In the genomic region with DNA sequence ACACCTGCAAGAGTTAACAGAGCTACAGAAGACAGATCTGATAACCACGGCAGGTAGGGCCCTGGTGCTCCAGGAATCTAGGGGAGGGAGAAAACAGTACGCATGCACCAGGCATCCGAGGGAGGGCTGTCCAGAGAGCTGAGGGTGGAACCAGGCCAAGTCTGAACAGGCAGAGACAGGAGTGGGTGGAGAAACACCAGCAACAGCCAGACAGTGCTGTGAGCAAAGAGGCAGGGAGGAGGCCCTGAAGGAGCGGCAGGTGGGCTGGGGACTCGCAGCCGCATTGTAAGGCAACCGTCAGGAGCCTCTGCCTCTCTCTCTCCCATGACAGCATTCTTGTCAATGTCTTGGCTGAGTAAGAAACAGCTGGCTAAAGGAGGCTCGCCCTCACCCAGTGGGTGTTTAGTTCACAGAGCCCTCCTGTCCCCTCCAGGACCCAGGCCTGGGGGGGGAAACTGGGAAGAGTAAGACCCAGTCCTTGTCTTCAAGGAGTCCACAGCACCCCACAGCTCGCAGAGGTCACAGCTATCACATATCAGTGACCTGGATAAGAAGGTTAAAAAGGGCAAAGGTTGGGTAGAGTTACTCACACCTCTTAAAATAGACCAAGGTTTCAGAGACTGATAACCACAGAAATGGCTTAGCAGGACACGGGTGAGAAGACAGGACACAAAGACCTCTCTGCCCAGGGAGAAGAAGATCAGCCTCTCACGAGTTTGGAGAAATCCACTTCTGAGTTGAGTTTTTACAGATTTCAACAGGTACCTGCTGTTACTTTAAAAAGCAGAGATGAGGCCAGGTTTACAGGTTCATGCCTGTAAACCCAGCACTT, we compare ENCODE assay signal across 1 cellular context.
TF ChIP-seq lines count a peak whose summit lies in the region.

No MANE protein-coding gene starts in this region.

TF ChIP-seq in GM12878, 131 proteins besides CTCF, POLR2A, EP300 and RAD21 (continued from another document and continues in another):
- peak; percentile 71; the same call in 1 of the 2 replicates for TF ChIP-seq ZBED1 (IDR thresholded peaks at IDR 0.05; ENCODE audit: borderline replicate concordance)
- TF ChIP-seq STAT1 (conservative IDR thresholded peaks at IDR 0.05): peak; percentile 71; the same call in 1 of the 2 replicates
- TF ChIP-seq, protein P1, sequence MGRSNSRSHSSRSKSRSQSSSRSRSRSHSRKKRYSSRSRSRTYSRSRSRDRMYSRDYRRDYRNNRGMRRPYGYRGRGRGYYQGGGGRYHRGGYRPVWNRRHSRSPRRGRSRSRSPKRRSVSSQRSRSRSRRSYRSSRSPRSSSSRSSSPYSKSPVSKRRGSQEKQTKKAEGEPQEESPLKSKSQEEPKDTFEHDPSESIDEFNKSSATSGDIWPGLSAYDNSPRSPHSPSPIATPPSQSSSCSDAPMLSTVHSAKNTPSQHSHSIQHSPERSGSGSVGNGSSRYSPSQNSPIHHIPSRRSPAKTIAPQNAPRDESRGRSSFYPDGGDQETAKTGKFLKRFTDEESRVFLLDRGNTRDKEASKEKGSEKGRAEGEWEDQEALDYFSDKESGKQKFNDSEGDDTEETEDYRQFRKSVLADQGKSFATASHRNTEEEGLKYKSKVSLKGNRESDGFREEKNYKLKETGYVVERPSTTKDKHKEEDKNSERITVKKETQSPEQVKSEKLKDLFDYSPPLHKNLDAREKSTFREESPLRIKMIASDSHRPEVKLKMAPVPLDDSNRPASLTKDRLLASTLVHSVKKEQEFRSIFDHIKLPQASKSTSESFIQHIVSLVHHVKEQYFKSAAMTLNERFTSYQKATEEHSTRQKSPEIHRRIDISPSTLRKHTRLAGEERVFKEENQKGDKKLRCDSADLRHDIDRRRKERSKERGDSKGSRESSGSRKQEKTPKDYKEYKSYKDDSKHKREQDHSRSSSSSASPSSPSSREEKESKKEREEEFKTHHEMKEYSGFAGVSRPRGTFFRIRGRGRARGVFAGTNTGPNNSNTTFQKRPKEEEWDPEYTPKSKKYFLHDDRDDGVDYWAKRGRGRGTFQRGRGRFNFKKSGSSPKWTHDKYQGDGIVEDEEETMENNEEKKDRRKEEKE (IDR thresholded peaks at IDR 0.05): no peak
- TF ChIP-seq SMC3 (IDR thresholded peaks at IDR 0.05; ENCODE audit: borderline replicate concordance, low read length): no peak
- peak; percentile 74; the same call in 1 of the 2 replicates for TF ChIP-seq RBBP5 (conservative IDR thresholded peaks at IDR 0.05)
- TF ChIP-seq, protein P2, sequence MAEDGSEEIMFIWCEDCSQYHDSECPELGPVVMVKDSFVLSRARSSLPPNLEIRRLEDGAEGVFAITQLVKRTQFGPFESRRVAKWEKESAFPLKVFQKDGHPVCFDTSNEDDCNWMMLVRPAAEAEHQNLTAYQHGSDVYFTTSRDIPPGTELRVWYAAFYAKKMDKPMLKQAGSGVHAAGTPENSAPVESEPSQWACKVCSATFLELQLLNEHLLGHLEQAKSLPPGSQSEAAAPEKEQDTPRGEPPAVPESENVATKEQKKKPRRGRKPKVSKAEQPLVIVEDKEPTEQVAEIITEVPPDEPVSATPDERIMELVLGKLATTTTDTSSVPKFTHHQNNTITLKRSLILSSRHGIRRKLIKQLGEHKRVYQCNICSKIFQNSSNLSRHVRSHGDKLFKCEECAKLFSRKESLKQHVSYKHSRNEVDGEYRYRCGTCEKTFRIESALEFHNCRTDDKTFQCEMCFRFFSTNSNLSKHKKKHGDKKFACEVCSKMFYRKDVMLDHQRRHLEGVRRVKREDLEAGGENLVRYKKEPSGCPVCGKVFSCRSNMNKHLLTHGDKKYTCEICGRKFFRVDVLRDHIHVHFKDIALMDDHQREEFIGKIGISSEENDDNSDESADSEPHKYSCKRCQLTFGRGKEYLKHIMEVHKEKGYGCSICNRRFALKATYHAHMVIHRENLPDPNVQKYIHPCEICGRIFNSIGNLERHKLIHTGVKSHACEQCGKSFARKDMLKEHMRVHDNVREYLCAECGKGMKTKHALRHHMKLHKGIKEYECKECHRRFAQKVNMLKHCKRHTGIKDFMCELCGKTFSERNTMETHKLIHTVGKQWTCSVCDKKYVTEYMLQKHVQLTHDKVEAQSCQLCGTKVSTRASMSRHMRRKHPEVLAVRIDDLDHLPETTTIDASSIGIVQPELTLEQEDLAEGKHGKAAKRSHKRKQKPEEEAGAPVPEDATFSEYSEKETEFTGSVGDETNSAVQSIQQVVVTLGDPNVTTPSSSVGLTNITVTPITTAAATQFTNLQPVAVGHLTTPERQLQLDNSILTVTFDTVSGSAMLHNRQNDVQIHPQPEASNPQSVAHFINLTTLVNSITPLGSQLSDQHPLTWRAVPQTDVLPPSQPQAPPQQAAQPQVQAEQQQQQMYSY (CRISPR knock-in tag; IDR thresholded peaks at IDR 0.05): no peak
- TF ChIP-seq TARDBP (IDR thresholded peaks at IDR 0.05; ENCODE audit: borderline replicate concordance): 0 out of 2 replicates have a peak, but pooled peaks have one; percentile 3
- peak; percentile 86 for TF ChIP-seq FOXM1 (IDR thresholded peaks at IDR 0.05; ENCODE audit: low read depth, low read length)
- peak; percentile 76 for TF ChIP-seq JUNB (IDR thresholded peaks at IDR 0.05)
- no peak for TF ChIP-seq TAF1 (IDR thresholded peaks at IDR 0.05; ENCODE audit: borderline replicate concordance, low read depth, low read length)
- peak; percentile 87; the same call in 1 of the 2 replicates for TF ChIP-seq TCF3 (IDR thresholded peaks at IDR 0.05; ENCODE audit: borderline replicate concordance, insufficient read depth, low read depth, low read length)
- peak in 1 of 2 experiments; percentile 64; a peak in 2 of 4 replicates for TF ChIP-seq ETV6 (conservative IDR thresholded peaks at IDR 0.05 in 1 of 2, IDR thresholded peaks at IDR 0.05 in 1 of 2; ENCODE audit: borderline replicate concordance in 1 of 2, low read depth in 1 of 2)
- 0 out of 2 replicates have a peak, but pooled peaks have one; percentile 46 for TF ChIP-seq ZNF217 (IDR thresholded peaks at IDR 0.05)
- peak; percentile 100 for TF ChIP-seq NR2F1 (conservative IDR thresholded peaks at IDR 0.05)
- TF ChIP-seq, protein P3, sequence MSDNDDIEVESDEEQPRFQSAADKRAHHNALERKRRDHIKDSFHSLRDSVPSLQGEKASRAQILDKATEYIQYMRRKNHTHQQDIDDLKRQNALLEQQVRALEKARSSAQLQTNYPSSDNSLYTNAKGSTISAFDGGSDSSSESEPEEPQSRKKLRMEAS (IDR thresholded peaks at IDR 0.05; ENCODE audit: low read depth, low read length): peak; percentile 31; the same call in 1 of the 2 replicates
- TF ChIP-seq HCFC1 (IDR thresholded peaks at IDR 0.05; ENCODE audit: low read length): no peak
- TF ChIP-seq BMI1 (IDR thresholded peaks at IDR 0.05; ENCODE audit: borderline replicate concordance): peak; percentile 49; the same call in 1 of the 2 replicates
- TF ChIP-seq EED (IDR thresholded peaks at IDR 0.05; ENCODE audit: low read depth): peak; percentile 57
- no peak for TF ChIP-seq RB1 (IDR thresholded peaks at IDR 0.05; ENCODE audit: borderline replicate concordance)
- TF ChIP-seq ASH2L (IDR thresholded peaks at IDR 0.05; ENCODE audit: borderline replicate concordance, low read depth): peak; percentile 61; the same call in 1 of the 2 replicates
- peak; percentile 50 for TF ChIP-seq CREM (IDR thresholded peaks at IDR 0.05; ENCODE audit: low read depth)
- peak; percentile 39 for TF ChIP-seq NRF1 (conservative IDR thresholded peaks at IDR 0.05; ENCODE audit: low read depth, low read length)
- TF ChIP-seq NR2C1 (IDR thresholded peaks at IDR 0.05): peak; percentile 90
- peak; percentile 77 for TF ChIP-seq ATF7 (IDR thresholded peaks at IDR 0.05; ENCODE audit: low read depth)
- peak in 1 of 2 experiments; percentile 44; a peak in 1 of 3 replicates for TF ChIP-seq EGR1 (IDR thresholded peaks at IDR 0.05; ENCODE audit: borderline replicate concordance in 1 of 2, low read depth in 2 of 2, low read length in 2 of 2)
- peak; percentile 94 for TF ChIP-seq MEF2B (IDR thresholded peaks at IDR 0.05; ENCODE audit: partially characterized antibody, poor library complexity, severe bottlenecking)
- TF ChIP-seq POLR2AphosphoS5 (IDR thresholded peaks at IDR 0.05; ENCODE audit: low read length): peak; percentile 49; the same call in 1 of the 2 replicates
- TF ChIP-seq, protein P4, sequence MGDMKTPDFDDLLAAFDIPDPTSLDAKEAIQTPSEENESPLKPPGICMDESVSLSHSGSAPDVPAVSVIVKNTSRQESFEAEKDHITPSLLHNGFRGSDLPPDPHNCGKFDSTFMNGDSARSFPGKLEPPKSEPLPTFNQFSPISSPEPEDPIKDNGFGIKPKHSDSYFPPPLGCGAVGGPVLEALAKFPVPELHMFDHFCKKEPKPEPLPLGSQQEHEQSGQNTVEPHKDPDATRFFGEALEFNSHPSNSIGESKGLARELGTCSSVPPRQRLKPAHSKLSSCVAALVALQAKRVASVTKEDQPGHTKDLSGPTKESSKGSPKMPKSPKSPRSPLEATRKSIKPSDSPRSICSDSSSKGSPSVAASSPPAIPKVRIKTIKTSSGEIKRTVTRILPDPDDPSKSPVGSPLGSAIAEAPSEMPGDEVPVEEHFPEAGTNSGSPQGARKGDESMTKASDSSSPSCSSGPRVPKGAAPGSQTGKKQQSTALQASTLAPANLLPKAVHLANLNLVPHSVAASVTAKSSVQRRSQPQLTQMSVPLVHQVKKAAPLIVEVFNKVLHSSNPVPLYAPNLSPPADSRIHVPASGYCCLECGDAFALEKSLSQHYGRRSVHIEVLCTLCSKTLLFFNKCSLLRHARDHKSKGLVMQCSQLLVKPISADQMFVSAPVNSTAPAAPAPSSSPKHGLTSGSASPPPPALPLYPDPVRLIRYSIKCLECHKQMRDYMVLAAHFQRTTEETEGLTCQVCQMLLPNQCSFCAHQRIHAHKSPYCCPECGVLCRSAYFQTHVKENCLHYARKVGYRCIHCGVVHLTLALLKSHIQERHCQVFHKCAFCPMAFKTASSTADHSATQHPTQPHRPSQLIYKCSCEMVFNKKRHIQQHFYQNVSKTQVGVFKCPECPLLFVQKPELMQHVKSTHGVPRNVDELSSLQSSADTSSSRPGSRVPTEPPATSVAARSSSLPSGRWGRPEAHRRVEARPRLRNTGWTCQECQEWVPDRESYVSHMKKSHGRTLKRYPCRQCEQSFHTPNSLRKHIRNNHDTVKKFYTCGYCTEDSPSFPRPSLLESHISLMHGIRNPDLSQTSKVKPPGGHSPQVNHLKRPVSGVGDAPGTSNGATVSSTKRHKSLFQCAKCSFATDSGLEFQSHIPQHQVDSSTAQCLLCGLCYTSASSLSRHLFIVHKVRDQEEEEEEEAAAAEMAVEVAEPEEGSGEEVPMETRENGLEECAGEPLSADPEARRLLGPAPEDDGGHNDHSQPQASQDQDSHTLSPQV (IDR thresholded peaks at IDR 0.05): no peak
- TF ChIP-seq, protein P5, sequence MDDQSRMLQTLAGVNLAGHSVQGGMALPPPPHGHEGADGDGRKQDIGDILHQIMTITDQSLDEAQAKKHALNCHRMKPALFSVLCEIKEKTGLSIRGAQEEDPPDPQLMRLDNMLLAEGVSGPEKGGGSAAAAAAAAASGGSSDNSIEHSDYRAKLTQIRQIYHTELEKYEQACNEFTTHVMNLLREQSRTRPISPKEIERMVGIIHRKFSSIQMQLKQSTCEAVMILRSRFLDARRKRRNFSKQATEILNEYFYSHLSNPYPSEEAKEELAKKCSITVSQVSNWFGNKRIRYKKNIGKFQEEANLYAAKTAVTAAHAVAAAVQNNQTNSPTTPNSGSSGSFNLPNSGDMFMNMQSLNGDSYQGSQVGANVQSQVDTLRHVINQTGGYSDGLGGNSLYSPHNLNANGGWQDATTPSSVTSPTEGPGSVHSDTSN (IDR thresholded peaks at IDR 0.05; ENCODE audit: insufficient replicate concordance, low read depth, low read length): peak; percentile 51
- peak; percentile 71; the same call in 1 of the 2 replicates for TF ChIP-seq TBL1XR1 (IDR thresholded peaks at IDR 0.05; ENCODE audit: low read depth, low read length)
- peak; percentile 80; the same call in 1 of the 2 replicates for TF ChIP-seq CBFB (IDR thresholded peaks at IDR 0.05; ENCODE audit: low read depth)
- TF ChIP-seq, protein P6, sequence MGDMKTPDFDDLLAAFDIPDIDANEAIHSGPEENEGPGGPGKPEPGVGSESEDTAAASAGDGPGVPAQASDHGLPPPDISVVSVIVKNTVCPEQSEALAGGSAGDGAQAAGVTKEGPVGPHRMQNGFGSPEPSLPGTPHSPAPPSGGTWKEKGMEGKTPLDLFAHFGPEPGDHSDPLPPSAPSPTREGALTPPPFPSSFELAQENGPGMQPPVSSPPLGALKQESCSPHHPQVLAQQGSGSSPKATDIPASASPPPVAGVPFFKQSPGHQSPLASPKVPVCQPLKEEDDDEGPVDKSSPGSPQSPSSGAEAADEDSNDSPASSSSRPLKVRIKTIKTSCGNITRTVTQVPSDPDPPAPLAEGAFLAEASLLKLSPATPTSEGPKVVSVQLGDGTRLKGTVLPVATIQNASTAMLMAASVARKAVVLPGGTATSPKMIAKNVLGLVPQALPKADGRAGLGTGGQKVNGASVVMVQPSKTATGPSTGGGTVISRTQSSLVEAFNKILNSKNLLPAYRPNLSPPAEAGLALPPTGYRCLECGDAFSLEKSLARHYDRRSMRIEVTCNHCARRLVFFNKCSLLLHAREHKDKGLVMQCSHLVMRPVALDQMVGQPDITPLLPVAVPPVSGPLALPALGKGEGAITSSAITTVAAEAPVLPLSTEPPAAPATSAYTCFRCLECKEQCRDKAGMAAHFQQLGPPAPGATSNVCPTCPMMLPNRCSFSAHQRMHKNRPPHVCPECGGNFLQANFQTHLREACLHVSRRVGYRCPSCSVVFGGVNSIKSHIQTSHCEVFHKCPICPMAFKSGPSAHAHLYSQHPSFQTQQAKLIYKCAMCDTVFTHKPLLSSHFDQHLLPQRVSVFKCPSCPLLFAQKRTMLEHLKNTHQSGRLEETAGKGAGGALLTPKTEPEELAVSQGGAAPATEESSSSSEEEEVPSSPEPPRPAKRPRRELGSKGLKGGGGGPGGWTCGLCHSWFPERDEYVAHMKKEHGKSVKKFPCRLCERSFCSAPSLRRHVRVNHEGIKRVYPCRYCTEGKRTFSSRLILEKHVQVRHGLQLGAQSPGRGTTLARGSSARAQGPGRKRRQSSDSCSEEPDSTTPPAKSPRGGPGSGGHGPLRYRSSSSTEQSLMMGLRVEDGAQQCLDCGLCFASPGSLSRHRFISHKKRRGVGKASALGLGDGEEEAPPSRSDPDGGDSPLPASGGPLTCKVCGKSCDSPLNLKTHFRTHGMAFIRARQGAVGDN (IDR thresholded peaks at IDR 0.05): peak; percentile 73; the same call in 1 of the 2 replicates
- TF ChIP-seq, protein P7, sequence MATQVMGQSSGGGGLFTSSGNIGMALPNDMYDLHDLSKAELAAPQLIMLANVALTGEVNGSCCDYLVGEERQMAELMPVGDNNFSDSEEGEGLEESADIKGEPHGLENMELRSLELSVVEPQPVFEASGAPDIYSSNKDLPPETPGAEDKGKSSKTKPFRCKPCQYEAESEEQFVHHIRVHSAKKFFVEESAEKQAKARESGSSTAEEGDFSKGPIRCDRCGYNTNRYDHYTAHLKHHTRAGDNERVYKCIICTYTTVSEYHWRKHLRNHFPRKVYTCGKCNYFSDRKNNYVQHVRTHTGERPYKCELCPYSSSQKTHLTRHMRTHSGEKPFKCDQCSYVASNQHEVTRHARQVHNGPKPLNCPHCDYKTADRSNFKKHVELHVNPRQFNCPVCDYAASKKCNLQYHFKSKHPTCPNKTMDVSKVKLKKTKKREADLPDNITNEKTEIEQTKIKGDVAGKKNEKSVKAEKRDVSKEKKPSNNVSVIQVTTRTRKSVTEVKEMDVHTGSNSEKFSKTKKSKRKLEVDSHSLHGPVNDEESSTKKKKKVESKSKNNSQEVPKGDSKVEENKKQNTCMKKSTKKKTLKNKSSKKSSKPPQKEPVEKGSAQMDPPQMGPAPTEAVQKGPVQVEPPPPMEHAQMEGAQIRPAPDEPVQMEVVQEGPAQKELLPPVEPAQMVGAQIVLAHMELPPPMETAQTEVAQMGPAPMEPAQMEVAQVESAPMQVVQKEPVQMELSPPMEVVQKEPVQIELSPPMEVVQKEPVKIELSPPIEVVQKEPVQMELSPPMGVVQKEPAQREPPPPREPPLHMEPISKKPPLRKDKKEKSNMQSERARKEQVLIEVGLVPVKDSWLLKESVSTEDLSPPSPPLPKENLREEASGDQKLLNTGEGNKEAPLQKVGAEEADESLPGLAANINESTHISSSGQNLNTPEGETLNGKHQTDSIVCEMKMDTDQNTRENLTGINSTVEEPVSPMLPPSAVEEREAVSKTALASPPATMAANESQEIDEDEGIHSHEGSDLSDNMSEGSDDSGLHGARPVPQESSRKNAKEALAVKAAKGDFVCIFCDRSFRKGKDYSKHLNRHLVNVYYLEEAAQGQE (IDR thresholded peaks at IDR 0.05; ENCODE audit: low read depth, low read length): no peak
